In the genomic region with DNA sequence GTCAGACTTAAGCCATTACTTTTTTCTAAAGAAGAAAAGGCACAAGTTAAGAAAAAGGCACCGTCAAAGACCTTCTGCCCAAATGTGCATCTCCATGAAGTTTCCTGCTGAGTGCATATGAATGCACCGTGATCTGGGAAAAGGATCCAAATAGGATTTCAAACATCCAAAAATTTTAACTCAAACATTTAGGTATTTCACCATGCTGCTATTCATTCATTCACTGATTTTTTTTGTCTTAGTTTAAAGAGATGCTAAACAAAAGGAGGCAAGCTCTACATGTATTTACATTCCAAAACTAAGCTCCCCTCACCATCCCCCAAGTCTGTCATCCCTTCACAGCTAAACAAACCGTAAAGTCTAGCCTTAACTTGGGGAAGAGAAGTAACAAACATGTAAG, we compare ENCODE assay signal across 1 cellular context.
TF ChIP-seq lines count a peak whose summit lies in the region.

No MANE protein-coding gene starts in this region.

TF ChIP-seq in WTC11, 78 proteins besides CTCF, POLR2A, EP300 and RAD21 (continued from another document):
- TF ChIP-seq, protein P1, sequence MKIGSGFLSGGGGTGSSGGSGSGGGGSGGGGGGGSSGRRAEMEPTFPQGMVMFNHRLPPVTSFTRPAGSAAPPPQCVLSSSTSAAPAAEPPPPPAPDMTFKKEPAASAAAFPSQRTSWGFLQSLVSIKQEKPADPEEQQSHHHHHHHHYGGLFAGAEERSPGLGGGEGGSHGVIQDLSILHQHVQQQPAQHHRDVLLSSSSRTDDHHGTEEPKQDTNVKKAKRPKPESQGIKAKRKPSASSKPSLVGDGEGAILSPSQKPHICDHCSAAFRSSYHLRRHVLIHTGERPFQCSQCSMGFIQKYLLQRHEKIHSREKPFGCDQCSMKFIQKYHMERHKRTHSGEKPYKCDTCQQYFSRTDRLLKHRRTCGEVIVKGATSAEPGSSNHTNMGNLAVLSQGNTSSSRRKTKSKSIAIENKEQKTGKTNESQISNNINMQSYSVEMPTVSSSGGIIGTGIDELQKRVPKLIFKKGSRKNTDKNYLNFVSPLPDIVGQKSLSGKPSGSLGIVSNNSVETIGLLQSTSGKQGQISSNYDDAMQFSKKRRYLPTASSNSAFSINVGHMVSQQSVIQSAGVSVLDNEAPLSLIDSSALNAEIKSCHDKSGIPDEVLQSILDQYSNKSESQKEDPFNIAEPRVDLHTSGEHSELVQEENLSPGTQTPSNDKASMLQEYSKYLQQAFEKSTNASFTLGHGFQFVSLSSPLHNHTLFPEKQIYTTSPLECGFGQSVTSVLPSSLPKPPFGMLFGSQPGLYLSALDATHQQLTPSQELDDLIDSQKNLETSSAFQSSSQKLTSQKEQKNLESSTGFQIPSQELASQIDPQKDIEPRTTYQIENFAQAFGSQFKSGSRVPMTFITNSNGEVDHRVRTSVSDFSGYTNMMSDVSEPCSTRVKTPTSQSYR (CRISPR knock-in tag; IDR thresholded peaks at IDR 0.05) = peak; percentile 66; the same call in 1 of the 2 replicates
- TF ChIP-seq, protein P2, sequence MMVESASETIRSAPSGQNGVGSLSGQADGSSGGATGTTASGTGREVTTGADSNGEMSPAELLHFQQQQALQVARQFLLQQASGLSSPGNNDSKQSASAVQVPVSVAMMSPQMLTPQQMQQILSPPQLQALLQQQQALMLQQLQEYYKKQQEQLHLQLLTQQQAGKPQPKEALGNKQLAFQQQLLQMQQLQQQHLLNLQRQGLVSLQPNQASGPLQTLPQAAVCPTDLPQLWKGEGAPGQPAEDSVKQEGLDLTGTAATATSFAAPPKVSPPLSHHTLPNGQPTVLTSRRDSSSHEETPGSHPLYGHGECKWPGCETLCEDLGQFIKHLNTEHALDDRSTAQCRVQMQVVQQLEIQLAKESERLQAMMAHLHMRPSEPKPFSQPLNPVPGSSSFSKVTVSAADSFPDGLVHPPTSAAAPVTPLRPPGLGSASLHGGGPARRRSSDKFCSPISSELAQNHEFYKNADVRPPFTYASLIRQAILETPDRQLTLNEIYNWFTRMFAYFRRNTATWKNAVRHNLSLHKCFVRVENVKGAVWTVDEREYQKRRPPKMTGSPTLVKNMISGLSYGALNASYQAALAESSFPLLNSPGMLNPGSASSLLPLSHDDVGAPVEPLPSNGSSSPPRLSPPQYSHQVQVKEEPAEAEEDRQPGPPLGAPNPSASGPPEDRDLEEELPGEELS (CRISPR knock-in tag; IDR thresholded peaks at IDR 0.05) = no peak
- TF ChIP-seq FOXJ3 (CRISPR knock-in tag; IDR thresholded peaks at IDR 0.05; ENCODE audit: borderline replicate concordance) = peak; percentile 61; the same call in 1 of the 2 replicates
- peak; percentile 32; the same call in 1 of the 2 replicates for TF ChIP-seq ETV6 (CRISPR knock-in tag; IDR thresholded peaks at IDR 0.05)
